ENCODE assay signal across 8 cellular contexts in genomic region chr22:35839811-35840739, GRCh38.
DNase-seq lines count a peak whose midpoint lies in the region; ATAC-seq and TF ChIP-seq lines count a peak whose summit lies in the region.

No MANE protein-coding gene starts in this region.

- peak overlapping the region; percentile 69 for H3K4me3 ChIP-seq in PC-9
- peak overlapping the region; percentile 65 to 78 for H3K4me3 ChIP-seq in duodenal mucosa (ENCODE audit: low read depth in 1 of 2, low read length in 2 of 2)

- peaks cover 83% of the 10 kb centered on the region for H3K79me2 ChIP-seq in PC-9 (ENCODE audit: low read depth)

- TF ChIP-seq EP300 in Ishikawa (IDR thresholded peaks at IDR 0.05; ENCODE audit: borderline replicate concordance) = no peak

- H3K4me1 ChIP-seq in PC-9 (replicated peaks; ENCODE audit: insufficient read depth) (peaks cover 63% of the 10 kb centered on the region), duodenal mucosa (ENCODE audit: control insufficient read depth in 1 of 2, insufficient read depth in 2 of 2, low read length in 2 of 2) (peaks cover 35 to 38% of the 10 kb centered on the region in 2 donors)

- peak overlapping the region; percentile 85 for H3K27ac ChIP-seq in PC-9
- H3K27ac ChIP-seq in duodenal mucosa (ENCODE audit: low read depth, low read length) = peak overlapping the region; percentile 11
- no peak overlapping the region for H3K27ac ChIP-seq in substantia nigra (ENCODE audit: low read depth, low read length, poor library complexity, severe bottlenecking)

- H3K4me2 ChIP-seq in PC-9 = peak overlapping the region; percentile 83

- H4K20me1 ChIP-seq in PC-9 (ENCODE audit: insufficient read depth) = no peaks in the 10 kb centered on the region

- peak overlapping the region; percentile 61 to 75 for H3K9ac ChIP-seq in duodenal mucosa (ENCODE audit: low read depth in 1 of 2, low read length in 2 of 2)

- no TSS peak for BruUV-seq in PC-9 (replicated peaks; lab: Mats Ljungman, UMichigan)

- CTCF ChIA-PET in PC-9 (lab: Charles Lee) = interaction anchor here (0.5 to 0.8 kb wide), 3 partner anchors 75 to 226 kb away, joined by 3 to 13 read pairs (median 3); no protein-coding TSS in a partner anchor

- H3K9me3 ChIP-seq in PC-9 (ENCODE audit: insufficient read depth, low read depth) = no peaks in the 10 kb centered on the region
- H3K9me3 ChIP-seq in duodenal mucosa (ENCODE audit: control insufficient read depth in 1 of 2, low read length in 2 of 2) = no peaks in the 10 kb centered on the region

- H3F3A ChIP-seq in PC-9 (ENCODE audit: insufficient read depth, low read depth) = peaks cover 60% of the 10 kb centered on the region

- POLR2A ChIA-PET in PC-9 (lab: Charles Lee; ENCODE audit: unreplicated experiment) = interaction anchor here (0.5 to 0.9 kb wide), 5 partner anchors 55 to 212 kb away, joined by 3 to 10 read pairs (median 7); partner anchors contain the start of gene RBFOX2

- ATAC-seq in left lobe of liver = peak; percentile 41
- ATAC-seq in HG03159 (IDR thresholded peaks at IDR 0.05; ENCODE audit: unreplicated experiment) = no peak
- ATAC-seq in GM19397 (IDR thresholded peaks at IDR 0.05; ENCODE audit: unreplicated experiment) = no peak

- no peaks in the 10 kb centered on the region for H3K27me3 ChIP-seq in PC-9 (ENCODE audit: insufficient read depth, low read depth)
- H3K27me3 ChIP-seq in duodenal mucosa (ENCODE audit: control insufficient read depth in 1 of 2, insufficient read depth in 2 of 2, low read length in 2 of 2) = no peaks in the 10 kb centered on the region

- DNase-seq in C1 segment of cervical spinal cord (lab: John Stamatoyannopoulos, UW) = peak in 13 of 14 donors; percentile 5 to 97 (median 30)
- peak; percentile 71 to 91 for DNase-seq in PC-9
- peak; percentile 58 for DNase-seq in left lobe of liver (ENCODE audit: low spot score)
- peak in 31 of 49 donors; percentile 1 to 81 (median 21) for DNase-seq in substantia nigra (lab: John Stamatoyannopoulos, UW)

- intact Hi-C loops in PC-9 (cut with micrococcal nuclease; ENCODE audit: unreplicated experiment) = loop anchor here (1.0 to 5.0 kb wide), 4 partner anchors 55 to 282 kb away; no protein-coding TSS in a partner anchor

- TF ChIP-seq RAD21 in Ishikawa (IDR thresholded peaks at IDR 0.05; ENCODE audit: low read depth) = no peak; the same call in 1 of the 2 replicates

- H3K36me3 ChIP-seq in PC-9 (ENCODE audit: low read depth) (no peaks in the 10 kb centered on the region), duodenal mucosa (ENCODE audit: control insufficient read depth in 1 of 2, insufficient read depth in 2 of 2, low read length in 2 of 2) (no peaks in the 10 kb centered on the region)

- no peak for TF ChIP-seq CTCF in PC-9 (conservative IDR thresholded peaks at IDR 0.05)

- no peaks in the 10 kb centered on the region for H3K9me2 ChIP-seq in PC-9 (ENCODE audit: insufficient read depth)

- H2AFZ ChIP-seq in PC-9 = 0 out of 2 replicates have a peak overlapping the region, but pooled peaks have one; percentile 26

TF ChIP-seq in Ishikawa, 13 proteins besides CTCF, POLR2A, EP300 and RAD21:
- TF ChIP-seq MAX (IDR thresholded peaks at IDR 0.05) = peak; percentile 90
- TF ChIP-seq YY1 (IDR thresholded peaks at IDR 0.05; ENCODE audit: low read depth) = peak; percentile 77
- no peak for TF ChIP-seq EGR1 (IDR thresholded peaks at IDR 0.05)
- TF ChIP-seq TAF1 (IDR thresholded peaks at IDR 0.05; ENCODE audit: low read depth) = 0 out of 2 replicates have a peak, but pooled peaks have one; percentile 2
- no peak for TF ChIP-seq TCF12 (IDR thresholded peaks at IDR 0.05; ENCODE audit: low read depth)
- peak; percentile 25; the same call in 1 of the 2 replicates for TF ChIP-seq USF1 (IDR thresholded peaks at IDR 0.05)
- peak; percentile 65; the same call in 1 of the 2 replicates for TF ChIP-seq TEAD4 (IDR thresholded peaks at IDR 0.05)
- no peak for TF ChIP-seq ZBTB7A (IDR thresholded peaks at IDR 0.05; ENCODE audit: low read depth)

Comparison
In these comparisons a context has a peak if more than half of its experiments do, and no peak if none do; other contexts are left out.
1. DNase-seq: peak in every context shown above with its lines; median percentile 81 in PC-9; 58 in left lobe of liver; 30 in C1 segment of cervical spinal cord; 21 in substantia nigra.